Comparison of ENCODE assay signal across 28 cellular contexts in genomic region chr3:5741017-5741416, GRCh38.
"Had no signal": no experiment of that assay in that cellular context is flagged by ENCODE, and none has a peak within 500 bp of the region (broad histone marks: within the 10 kb centered on the region; RNA-seq: fewer than 3 reads in every experiment).

No MANE protein-coding gene starts in this region.

- H3K4me2 ChIP-seq: hepatocyte had no signal

- H3K4me1 ChIP-seq: colonic mucosa, esophagus muscularis mucosa, esophagus squamous epithelium, foreskin keratinocyte, gastrocnemius medialis, gastroesophageal sphincter, heart left ventricle, heart right ventricle had no signal

- H3K27me3 ChIP-seq: colonic mucosa, esophagus muscularis mucosa, esophagus squamous epithelium, foreskin keratinocyte, gastrocnemius medialis, gastroesophageal sphincter, heart left ventricle, hepatocyte had no signal

- H3K36me3 ChIP-seq: colonic mucosa, esophagus muscularis mucosa, esophagus squamous epithelium, gastrocnemius medialis, gastroesophageal sphincter, heart left ventricle, heart right ventricle had no signal

- FAIRE-seq: endometrium, endothelial cell of umbilical vein, frontal cortex had no signal

- H3K27ac ChIP-seq: colonic mucosa, coronary artery, dorsolateral prefrontal cortex, epithelial cell of prostate, esophagus muscularis mucosa, esophagus squamous epithelium, foreskin keratinocyte, gastrocnemius medialis, gastroesophageal sphincter, heart left ventricle, heart right ventricle, hepatocyte had no signal

- H3K9me3 ChIP-seq: colonic mucosa, esophagus muscularis mucosa, esophagus squamous epithelium, gastrocnemius medialis, gastroesophageal sphincter, heart left ventricle, heart right ventricle had no signal

- ATAC-seq: effector memory CD8-positive, alpha-beta T cell; esophagus mucosa; foreskin keratinocyte; gastrocnemius medialis; gastroesophageal sphincter; heart left ventricle; heart right ventricle had no signal

- DNase-seq: colonic mucosa; cortex of kidney; dermis blood vessel endothelial cell; dorsolateral prefrontal cortex; effector CD4-positive, alpha-beta T cell; effector CD8-positive, alpha-beta T cell; effector memory CD4-positive, alpha-beta T cell; effector memory CD8-positive, alpha-beta T cell; endodermal cell; erythroblast; esophagus squamous epithelium; foreskin fibroblast; foreskin keratinocyte; foreskin melanocyte; gastrocnemius medialis; glutamatergic neuron; head of caudate nucleus; heart left ventricle; heart right ventricle had no signal

- H3K4me3 ChIP-seq: colonic mucosa, coronary artery, dorsolateral prefrontal cortex, esophagus muscularis mucosa, esophagus squamous epithelium, gastrocnemius medialis, gastroesophageal sphincter, heart left ventricle, heart right ventricle, hepatocyte had no signal

- H3K79me2 ChIP-seq: hepatocyte had no signal

- H2AFZ ChIP-seq: hepatocyte had no signal
